ENCODE assay signal across 8 cellular contexts in genomic region chr18:50287028-50287440, GRCh38. TPM values are rescaled to one million over a fixed set of nuclear protein-coding genes. Genes with fewer than 3 reads are reported as not detected.
A peak's percentile ranks its signal among the peaks of the same experiment; 100 is the strongest.
DNase-seq lines count a peak whose midpoint lies in the region; ATAC-seq and TF ChIP-seq lines count a peak whose summit lies in the region.

No MANE protein-coding gene starts in this region.

- peaks cover 23% of the 10 kb centered on the region for H3K36me3 Mint-ChIP-seq in neural progenitor cell

- TF ChIP-seq POLR2A in erythroblast (IDR thresholded peaks at IDR 0.05; ENCODE audit: low read length): no peak

- H3K27ac Mint-ChIP-seq in neural progenitor cell: peak overlapping the region; percentile 94

- peaks cover 4% of the 10 kb centered on the region for H3F3A ChIP-seq in neural progenitor cell (ENCODE audit: low read depth)

- H3K27ac ChIP-seq in RWPE2 (ENCODE audit: poor library complexity, severe bottlenecking): peak overlapping the region; percentile 22
- no peak overlapping the region for H3K27ac ChIP-seq in neural progenitor cell

- peak overlapping the region; percentile 56 for H3K4me3 ChIP-seq in RWPE2 (ENCODE audit: severe bottlenecking)
- H3K4me3 ChIP-seq in neural progenitor cell: peak overlapping the region; percentile 79

- DNase-seq in RWPE2 (ENCODE audit: low spot score): no peak
- peak; percentile 82 to 83 for DNase-seq in erythroblast (lab: John Stamatoyannopoulos, UW)
- no peak for DNase-seq in neural progenitor cell (ENCODE audit: low spot score)
- no peak for DNase-seq in NCI-H226
- no peak for DNase-seq in NCI-H1048 (lab: John Stamatoyannopoulos, UW)

- H3K79me2 ChIP-seq in neural progenitor cell (ENCODE audit: low read depth): peaks cover 11% of the 10 kb centered on the region

- H3K9me3 ChIP-seq in RWPE2 (ENCODE audit: severe bottlenecking): no peaks in the 10 kb centered on the region
- H3K9me3 ChIP-seq in neural progenitor cell (ENCODE audit: low read depth): no peaks in the 10 kb centered on the region

- peak overlapping the region; percentile 83 for H3K4me2 ChIP-seq in neural progenitor cell

- peaks cover 14% of the 10 kb centered on the region for H3K27me3 Mint-ChIP-seq in neural progenitor cell (ENCODE audit: insufficient read depth, low read depth)

- no peak for TF ChIP-seq CTCF in RWPE2 (IDR thresholded peaks at IDR 0.05; ENCODE audit: poor library complexity, severe bottlenecking)
- TF ChIP-seq CTCF in neural progenitor cell (IDR thresholded peaks at IDR 0.05): no peak

- no peaks in the 10 kb centered on the region for H4K20me1 ChIP-seq in neural progenitor cell (ENCODE audit: low read depth)

- peaks cover 28% of the 10 kb centered on the region for H3K36me3 ChIP-seq in RWPE2 (ENCODE audit: low read depth)
- H3K36me3 ChIP-seq in neural progenitor cell: no peaks in the 10 kb centered on the region

- H3K27me3 ChIP-seq in RWPE2 (ENCODE audit: insufficient read depth, poor library complexity, severe bottlenecking): no peaks in the 10 kb centered on the region
- H3K27me3 ChIP-seq in neural progenitor cell: no peaks in the 10 kb centered on the region

- peak overlapping the region; percentile 98 for H3K4me3 Mint-ChIP-seq in neural progenitor cell

- H3K9ac ChIP-seq in neural progenitor cell: peak overlapping the region; percentile 44

- H3K4me1 ChIP-seq in RWPE2 (ENCODE audit: insufficient read depth, poor library complexity, severe bottlenecking) (peaks cover 2% of the 10 kb centered on the region), neural progenitor cell (peaks cover 5% of the 10 kb centered on the region)

- peak; percentile 1 for ATAC-seq in GM21360 (IDR thresholded peaks at IDR 0.05; ENCODE audit: unreplicated experiment)
- ATAC-seq in RWPE2 (ENCODE audit: low read depth): no peak
- ATAC-seq in HG02870 (IDR thresholded peaks at IDR 0.05; ENCODE audit: unreplicated experiment): no peak
- ATAC-seq in GM21825 (IDR thresholded peaks at IDR 0.05; ENCODE audit: unreplicated experiment): no peak

- peak overlapping the region; percentile 68 for H2AFZ ChIP-seq in neural progenitor cell (replicated peaks)

- H3K9me3 Mint-ChIP-seq in neural progenitor cell: no peaks in the 10 kb centered on the region

- peaks cover 16% of the 10 kb centered on the region for H3K4me1 Mint-ChIP-seq in neural progenitor cell

RNA-seq across cellular contexts. Expression of gene CXXC1, which starts 0.5 kb away (rescaled TPM):
- total RNA-seq in neural progenitor cell (ENCODE audit: low replicate concordance): 35.0 and 52.9 TPM in 2 replicates

RNA-seq across cellular contexts. Expression of gene MBD1, which starts 5.7 kb away (rescaled TPM):
- total RNA-seq in neural progenitor cell (ENCODE audit: low replicate concordance): 32.7 and 58.8 TPM in 2 replicates

RNA-seq across cellular contexts. Expression of gene CFAP53, which starts 20.7 kb away (rescaled TPM):
- 0.36 and 0.74 TPM in 2 replicates for total RNA-seq in neural progenitor cell (ENCODE audit: low replicate concordance)

Comparison
In these comparisons a context has a peak if more than half of its experiments do, and no peak if none do; other contexts are left out.
1. DNase-seq: peak in erythroblast (2 of 2); none in RWPE2 (single experiment), neural progenitor cell (single experiment), NCI-H226 (single experiment) and NCI-H1048 (single experiment).